In genomic region chr7:29126804-29127203, GRCh38 we compare ENCODE assay signal across 22 cellular contexts. TPM values are rescaled to one million over a fixed set of nuclear protein-coding genes. Genes with fewer than 3 reads are reported as not detected.
"Had no signal": no experiment of that assay in that cellular context is flagged by ENCODE, and none has a peak within 500 bp of the region (broad histone marks: within the 10 kb centered on the region; RNA-seq: fewer than 3 reads in every experiment).

No MANE protein-coding gene starts in this region.

- H3K27ac Mint-ChIP-seq: activated naive CD4-positive, alpha-beta T cell treated with anti-CD3 and anti-CD28 coated beads for 36 hours; activated T-helper 2 cell treated with anti-CD3 and anti-CD28 coated beads, Interferon-gamma antibody, Interleukin-2, Interleukin-4, amounts not matched to agents 10 μg/mL and 5 μg/mL and 100 μg/mL, durations not matched to agents 14 hours and 24 hours and 36 hours; stimulated activated naive CD8-positive, alpha-beta T cell treated with anti-CD3 and anti-CD28 coated beads, Interleukin-15, Interleukin-2, amounts not matched to agents 100 ng/mL and 50 ng/mL, for 24 hours had no signal

- H3K36me3 ChIP-seq: ascending aorta, esophagus muscularis mucosa, prostate gland, suprapubic skin, upper lobe of left lung had no signal

- H3K4me3 ChIP-seq: ascending aorta, dorsolateral prefrontal cortex, esophagus muscularis mucosa, hepatocyte, prostate gland, skin epidermis, suprapubic skin, upper lobe of left lung had no signal

- H3K9me3 Mint-ChIP-seq: activated naive CD4-positive, alpha-beta T cell treated with anti-CD3 and anti-CD28 coated beads for 36 hours; activated T-helper 2 cell treated with anti-CD3 and anti-CD28 coated beads, Interferon-gamma antibody, Interleukin-2, Interleukin-4, amounts not matched to agents 10 μg/mL and 5 μg/mL and 100 μg/mL, durations not matched to agents 14 hours and 24 hours and 36 hours; endodermal cell; stimulated activated naive CD8-positive, alpha-beta T cell treated with anti-CD3 and anti-CD28 coated beads, Interleukin-15, Interleukin-2, amounts not matched to agents 100 ng/mL and 50 ng/mL, for 24 hours had no signal

- H3K27ac ChIP-seq: ascending aorta, dorsolateral prefrontal cortex, esophagus muscularis mucosa, hepatocyte, prostate gland, skin epidermis, suprapubic skin, upper lobe of left lung had no signal

- H3K4me1 ChIP-seq: ascending aorta, prostate gland, suprapubic skin, upper lobe of left lung had no signal

- DNase-seq: activated CD4-positive, alpha-beta T cell treated with anti-CD3 and anti-CD28 coated beads for 1 hour; activated CD4-positive, alpha-beta T cell treated with anti-CD3 and anti-CD28 coated beads, Interleukin-2, amount 50 U/mL, for 48 hours; activated naive CD4-positive, alpha-beta T cell treated with anti-CD3 and anti-CD28 coated beads for 36 hours; activated T-cell treated with anti-CD3 and anti-CD28 coated beads, Interleukin-2, amount 50 U/mL, for 1 hour; dorsolateral prefrontal cortex; islet precursor cell; left ventricle myocardium superior; mesenchymal stem cell; right cardiac atrium; stimulated activated CD4-positive, alpha-beta T cell treated with anti-CD3 and anti-CD28 coated beads, Interleukin-4, amount 100 ng/mL, for 4 hours; stimulated activated CD8-positive, alpha-beta memory T cell treated with anti-CD3 and anti-CD28 coated beads, Interleukin-4, amount 100 ng/mL, for 48 hours; T1000; upper lobe of left lung had no signal

- H3K9me3 ChIP-seq: ascending aorta, esophagus muscularis mucosa, prostate gland, suprapubic skin, upper lobe of left lung had no signal

- H3K27me3 ChIP-seq: ascending aorta, esophagus muscularis mucosa, hepatocyte, suprapubic skin, upper lobe of left lung had no signal

- ATAC-seq: left ventricle myocardium superior, right cardiac atrium had no signal

RNA-seq across cellular contexts. Expression of gene CPVL, which starts 19.5 kb away (rescaled TPM):
- total RNA-seq: activated naive CD4-positive, alpha-beta T cell treated with anti-CD3 and anti-CD28 coated beads for 36 hours; activated T-helper 2 cell treated with anti-CD3 and anti-CD28 coated beads, Interferon-gamma antibody, Interleukin-2, Interleukin-4, amounts not matched to agents 10 μg/mL and 5 μg/mL and 100 μg/mL, durations not matched to agents 14 hours and 24 hours and 36 hours had no signal
